ENCODE assay signal across 15 cellular contexts in genomic region chr12:92696240-92696639, GRCh38. TPM values are rescaled to one million over a fixed set of nuclear protein-coding genes. Genes with fewer than 3 reads are reported as not detected.
DNase-seq lines count a peak whose midpoint lies in the region; ATAC-seq, FAIRE-seq and TF ChIP-seq lines count a peak whose summit lies in the region.
"Had no signal": no experiment of that assay in that cellular context is flagged by ENCODE, and none has a peak within 500 bp of the region (broad histone marks: within the 10 kb centered on the region; RNA-seq: fewer than 3 reads in every experiment).

No MANE protein-coding gene starts in this region.

- no peak for TF ChIP-seq POLR2A in right lobe of liver (IDR thresholded peaks at IDR 0.05)
- TF ChIP-seq POLR2A in HepG2 (IDR thresholded peaks at IDR 0.05; ENCODE audit: insufficient read depth in 1 of 2, low read depth in 2 of 2, low read length in 2 of 2), result no peak

- in situ Hi-C loops in HepG2 (cut with HindIII; ENCODE audit: extremely low pct_ligation_motif_present, low pct_unique_long_range_greater_than_20kb) (no loop called here), astrocyte of the spinal cord (cut with HindIII; ENCODE audit: low sequenced_read_pairs) (no loop called here)

- TF ChIP-seq RAD21 in HepG2 (CRISPR knock-in tag; IDR thresholded peaks at IDR 0.05) (no peak), SK-N-SH (IDR thresholded peaks at IDR 0.05; ENCODE audit: low read length) (no peak)

- H2AFZ ChIP-seq in HepG2 (ENCODE audit: low read length), result no peak overlapping the region
- no peak overlapping the region for H2AFZ ChIP-seq in hepatocyte
- H2AFZ ChIP-seq in SK-N-SH (ENCODE audit: low read depth), result no peak overlapping the region

- ATAC-seq in right lobe of liver, result peak; percentile 69 to 96 (median 82)
- ATAC-seq in HepG2, result no peak
- peak; percentile 64 for ATAC-seq in upper lobe of right lung
- ATAC-seq in HG03469 (IDR thresholded peaks at IDR 0.05; ENCODE audit: unreplicated experiment), result no peak
- ATAC-seq: activated T-cell treated with anti-CD3 and anti-CD28 coated beads, Interleukin-2, amount 50 U/mL, for 4 hours had no signal

- intact Hi-C loops in right lobe of liver (cut with DNase I) (no loop called here), HepG2 (cut with micrococcal nuclease; ENCODE audit: unreplicated experiment) (no loop called here), upper lobe of right lung (cut with DNase I) (no loop called here)

- DNase-seq in right lobe of liver (peak in 1 of 3 donors; percentile 32), HepG2 (ENCODE audit: low spot score) (no peak), astrocyte of the spinal cord (ENCODE audit: low read depth, low spot score) (peak; percentile 48), hepatocyte (ENCODE audit: low spot score) (no peak), upper lobe of right lung (no peak), SK-N-SH (no peak), glomerular visceral epithelial cell (ENCODE audit: extremely low spot score) (no peak)
- DNase-seq: activated T-cell treated with anti-CD3 and anti-CD28 coated beads, Interleukin-2, amount 50 U/mL, for 4 hours; BE2C; foreskin melanocyte; kidney glomerular epithelial cell; NCI-H526 had no signal

- no TSS peak for BruUV-seq in HepG2 (replicated peaks; lab: Mats Ljungman, UMichigan)

- H3K9me3 ChIP-seq in right lobe of liver, result no peaks in the 10 kb centered on the region
- no peaks in the 10 kb centered on the region; the same call in 1 of the 2 replicates for H3K9me3 ChIP-seq in HepG2 (ENCODE audit: low read length)
- no peaks in the 10 kb centered on the region for H3K9me3 ChIP-seq in hepatocyte (ENCODE audit: low read depth)
- no peaks in the 10 kb centered on the region for H3K9me3 ChIP-seq in upper lobe of right lung
- H3K9me3 ChIP-seq in SK-N-SH, result no peaks in the 10 kb centered on the region
- H3K9me3 ChIP-seq: BE2C had no signal

- H3F3A ChIP-seq in SK-N-SH (replicated peaks; ENCODE audit: insufficient read depth), result no peaks in the 10 kb centered on the region

- TF ChIP-seq EP300 in HepG2 (IDR thresholded peaks at IDR 0.05; ENCODE audit: low read depth in 2 of 2, low read length in 2 of 2) (no peak), HepG2 (CRISPR knock-in tag; IDR thresholded peaks at IDR 0.05; ENCODE audit: borderline replicate concordance) (no peak), SK-N-SH (IDR thresholded peaks at IDR 0.05; ENCODE audit: borderline replicate concordance in 1 of 2, low read depth in 1 of 2, low read length in 1 of 2) (no peak)

- H3K4me3 ChIP-seq in right lobe of liver (no peak overlapping the region), HepG2 (replicated peaks in 1 of 3; ENCODE audit: insufficient read depth in 1 of 3, low read depth in 2 of 3, low read length in 3 of 3) (no peak overlapping the region), astrocyte of the spinal cord (ENCODE audit: low read depth, low read length) (no peak overlapping the region), hepatocyte (no peak overlapping the region), upper lobe of right lung (no peak overlapping the region), SK-N-SH (ENCODE audit: low read depth in 2 of 2, low read length in 1 of 2) (no peak overlapping the region)
- H3K4me3 ChIP-seq: SK-N-MC had no signal

- H3K27me3 ChIP-seq in right lobe of liver (no peaks in the 10 kb centered on the region), HepG2 (ENCODE audit: control insufficient read depth in 1 of 2, insufficient read depth in 2 of 2, low read length in 2 of 2) (no peaks in the 10 kb centered on the region), hepatocyte (no peaks in the 10 kb centered on the region), upper lobe of right lung (no peaks in the 10 kb centered on the region), SK-N-SH (ENCODE audit: insufficient read depth) (no peaks in the 10 kb centered on the region)
- H3K27me3 ChIP-seq: BE2C had no signal

- no peaks in the 10 kb centered on the region for H4K20me1 ChIP-seq in HepG2 (ENCODE audit: insufficient read depth, low read length)
- H4K20me1 ChIP-seq in hepatocyte (ENCODE audit: insufficient read depth, poor library complexity, severe bottlenecking), result no peaks in the 10 kb centered on the region
- no peaks in the 10 kb centered on the region for H4K20me1 ChIP-seq in SK-N-SH (ENCODE audit: insufficient read depth)

- no peak for FAIRE-seq in HepG2 (lab: Jason Lieb, UNC)

- H3K4me2 ChIP-seq in HepG2 (ENCODE audit: low read depth, low read length) (no peak overlapping the region), hepatocyte (peak overlapping the region; percentile 46), SK-N-SH (no peak overlapping the region)

- H3K36me3 ChIP-seq in right lobe of liver (no peaks in the 10 kb centered on the region), HepG2 (replicated peaks in 1 of 2; ENCODE audit: control insufficient read depth in 1 of 2, insufficient read depth in 2 of 2, low read length in 2 of 2) (no peaks in the 10 kb centered on the region), hepatocyte (replicated peaks; ENCODE audit: insufficient read depth, low read depth) (no peaks in the 10 kb centered on the region), upper lobe of right lung (no peaks in the 10 kb centered on the region), SK-N-SH (replicated peaks in 1 of 2; ENCODE audit: control insufficient read depth in 1 of 2, insufficient read depth in 2 of 2, low read length in 1 of 2) (no peaks in the 10 kb centered on the region)
- H3K36me3 ChIP-seq: BE2C had no signal

- CTCF ChIA-PET in HepG2 (lab: Yijun Ruan, JAX; ENCODE audit: low intra/inter-chr PET ratio, low total read pairs), result no interaction called here
- CTCF ChIA-PET in SK-N-SH (lab: Yijun Ruan, JAX), result no interaction called here

- TF ChIP-seq CTCF in right lobe of liver (IDR thresholded peaks at IDR 0.05) (no peak), HepG2 (CRISPR knock-in tag; IDR thresholded peaks at IDR 0.05) (no peak), astrocyte of the spinal cord (IDR thresholded peaks at IDR 0.05; ENCODE audit: low read depth, low read length) (no peak), hepatocyte (IDR thresholded peaks at IDR 0.05; ENCODE audit: poor library complexity) (no peak), upper lobe of right lung (IDR thresholded peaks at IDR 0.05) (no peak), SK-N-SH (IDR thresholded peaks at IDR 0.05) (no peak)

- H3K9ac ChIP-seq in HepG2 (ENCODE audit: insufficient read depth, low read depth, low read length), result no peak overlapping the region
- no peak overlapping the region for H3K9ac ChIP-seq in SK-N-SH

- H3K4me1 ChIP-seq in right lobe of liver (peaks cover 0 to 3% (median 0%) of the 10 kb centered on the region in 4 donors), HepG2 (ENCODE audit: insufficient read depth, low read length) (no peaks in the 10 kb centered on the region), hepatocyte (ENCODE audit: insufficient read depth) (no peaks in the 10 kb centered on the region), upper lobe of right lung (no peaks in the 10 kb centered on the region), SK-N-SH (ENCODE audit: control insufficient read depth in 1 of 2, insufficient read depth in 2 of 2, low read depth in 1 of 2, low read length in 1 of 2) (no peaks in the 10 kb centered on the region)
- H3K4me1 ChIP-seq: BE2C had no signal

- H3K27ac ChIP-seq in right lobe of liver (no peak overlapping the region), HepG2 (ENCODE audit: extremely low read length, insufficient read depth, low read length) (no peak overlapping the region), hepatocyte (no peak overlapping the region), upper lobe of right lung (peak overlapping the region; percentile 63), SK-N-SH (ENCODE audit: low read depth in 2 of 2, low read length in 1 of 2) (no peak overlapping the region)
- H3K27ac ChIP-seq: SK-N-MC had no signal

- H3K9me2 ChIP-seq in hepatocyte (replicated peaks; ENCODE audit: insufficient read depth), result no peaks in the 10 kb centered on the region
- no peaks in the 10 kb centered on the region for H3K9me2 ChIP-seq in SK-N-SH

- no peaks in the 10 kb centered on the region for H3K79me2 ChIP-seq in HepG2 (ENCODE audit: insufficient read depth, low read length)
- no peaks in the 10 kb centered on the region for H3K79me2 ChIP-seq in hepatocyte
- no peaks in the 10 kb centered on the region for H3K79me2 ChIP-seq in SK-N-SH (ENCODE audit: insufficient read depth)

- POLR2A ChIA-PET in HepG2 (lab: Yijun Ruan, JAX), result no interaction called here
- POLR2A ChIA-PET in SK-N-SH (lab: Yijun Ruan, JAX), result no interaction called here

TF ChIP-seq in HepG2, 621 proteins besides CTCF, POLR2A, EP300 and RAD21:
- TF ChIP-seq HOXA5 (CRISPR knock-in tag; IDR thresholded peaks at IDR 0.05), result no peak

TF ChIP-seq in SK-N-SH, 30 proteins besides CTCF, POLR2A, EP300 and RAD21 (continues in another document):
- no peak for TF ChIP-seq RXRA (IDR thresholded peaks at IDR 0.05; ENCODE audit: borderline replicate concordance, low read depth)

RNA-seq across cellular contexts. Expression of gene PLEKHG7, which starts 6.5 kb away (rescaled TPM):
- total RNA-seq in right lobe of liver (under 1 TPM; 0.15 to 0.49 (median 0.23) TPM), HepG2 (2016; rRNA removed; fragmentation: Illumina TruSeq; extraction: Trizol) (not detected in 2 replicates), hepatocyte (0.16 and 0.17 TPM in 2 replicates), upper lobe of right lung (not detected)
- total RNA-seq in HepG2 (2016; cell fraction: cytosol; rRNA removed; fragmentation: Illumina TruSeq; extraction: Trizol; ENCODE audit: low read depth), result not detected in 2 replicates
- not detected in 2 replicates for total RNA-seq in HepG2 (2016; cell fraction: insoluble cytoplasmic fraction; rRNA removed; fragmentation: Illumina TruSeq; extraction: Trizol)
- not detected in 2 replicates for total RNA-seq in HepG2 (2016; cell fraction: membrane; rRNA removed; fragmentation: Illumina TruSeq; extraction: Trizol)
- total RNA-seq in HepG2 (2016; cell fraction: nucleus; rRNA removed; fragmentation: Illumina TruSeq; extraction: Trizol), result not detected in 2 replicates
- polyA plus RNA-seq in HepG2 (2011; rRNA removed) (not detected in 2 replicates), hepatocyte (0.94 TPM in 1 of 2 replicates, not detected in the other), SK-N-SH (2012; rRNA removed) (not detected in 2 replicates)
- polyA plus RNA-seq in HepG2 (2011; cell fraction: cytosol; rRNA removed), result not detected in 2 replicates
- not detected in 2 replicates for polyA plus RNA-seq in HepG2 (2011; cell fraction: nucleus; rRNA removed)
- not detected in 2 replicates for polyA plus RNA-seq in HepG2 (2012)
- polyA plus RNA-seq in HepG2 (2016; cell fraction: cytosol; fragmentation: Illumina TruSeq; extraction: Trizol; ENCODE audit: low read depth), result not detected in 2 replicates
- not detected in 2 replicates for polyA plus RNA-seq in HepG2 (2016; cell fraction: insoluble cytoplasmic fraction; fragmentation: Illumina TruSeq; extraction: Trizol; ENCODE audit: low read depth)
- polyA plus RNA-seq in HepG2 (2016; cell fraction: membrane; fragmentation: Illumina TruSeq; extraction: Trizol; ENCODE audit: low read depth), result not detected in 2 replicates
- polyA plus RNA-seq in HepG2 (2016; cell fraction: nucleus; fragmentation: Illumina TruSeq; extraction: Trizol; ENCODE audit: insufficient read depth, low read depth), result not detected in 2 replicates
- not detected in 2 replicates for polyA minus RNA-seq in HepG2 (2011; rRNA and poly(A)+ RNA removed; ENCODE audit: low replicate concordance)
- polyA minus RNA-seq in HepG2 (2011; cell fraction: cytosol; rRNA and poly(A)+ RNA removed), result not detected in 2 replicates
- not detected in 2 replicates for polyA minus RNA-seq in HepG2 (2011; cell fraction: nucleus; rRNA and poly(A)+ RNA removed)
- not detected in 2 replicates for polyA plus RNA-seq in SK-N-SH (2012; cell fraction: cytosol; rRNA removed)
- polyA plus RNA-seq in SK-N-SH (2012; cell fraction: nucleus; rRNA removed), result not detected in 2 replicates
- total RNA-seq: activated T-cell treated with anti-CD3 and anti-CD28 coated beads, Interleukin-2, amount 50 U/mL, for 4 hours; temporal lobe had no signal

Comparison
In these comparisons a context has a peak if more than half of its experiments do, and no peak if none do; other contexts are left out.
1. ATAC-seq: peak in right lobe of liver (4 of 4) and upper lobe of right lung (single experiment); none in HepG2 (single experiment) and HG03469 (single experiment).